ENCODE assay signal across 16 cellular contexts in genomic region chr18:79528296-79528695, GRCh38.
DNase-seq lines count a peak whose midpoint lies in the region; ATAC-seq and TF ChIP-seq lines count a peak whose summit lies in the region.
"Had no signal": no experiment of that assay in that cellular context is flagged by ENCODE, and none has a peak within 500 bp of the region (broad histone marks: within the 10 kb centered on the region; RNA-seq: fewer than 3 reads in every experiment).

No MANE protein-coding gene starts in this region.

- no peaks in the 10 kb centered on the region for H3K9me3 ChIP-seq in spleen
- H3K9me3 ChIP-seq: esophagus squamous epithelium had no signal

- H3K27ac ChIP-seq in spleen = no peak overlapping the region
- H3K27ac ChIP-seq: esophagus squamous epithelium, hepatocyte, SK-N-MC had no signal

- peaks cover 24% of the 10 kb centered on the region for H3K36me3 Mint-ChIP-seq in activated CD4-positive, alpha-beta T cell treated with anti-CD3 and anti-CD28 coated beads for 36 hours (ENCODE audit: low read depth)
- peaks cover 20% of the 10 kb centered on the region for H3K36me3 Mint-ChIP-seq in activated CD4-positive, alpha-beta T cell treated with anti-CD3 and anti-CD28 coated beads, Interleukin-2, amount 10 ng/mL, durations not matched to agents 7 days and 5 days (ENCODE audit: low read depth)
- H3K36me3 Mint-ChIP-seq in natural killer cell = no peaks in the 10 kb centered on the region

- no peak for ATAC-seq in activated CD4-positive, alpha-beta T cell treated with anti-CD3 and anti-CD28 coated beads for 36 hours
- ATAC-seq in GM21619 (IDR thresholded peaks at IDR 0.05; ENCODE audit: unreplicated experiment) = no peak
- ATAC-seq in natural killer cell = no peak
- ATAC-seq: stimulated activated naive CD8-positive, alpha-beta T cell treated with anti-CD3 and anti-CD28 coated beads, Interleukin-15, amount 100 ng/mL, for 72 hours had no signal

- peaks cover 3 to 53% (median 18%) of the 10 kb centered on the region in 6 donors for H3K36me3 ChIP-seq in spleen

- TF ChIP-seq CTCF in spleen (IDR thresholded peaks at IDR 0.05 in 8 of 11, conservative IDR thresholded peaks at IDR 0.05 in 3 of 11) = no peak
- TF ChIP-seq CTCF in natural killer cell (IDR thresholded peaks at IDR 0.05) = no peak

- peaks cover 0 to 51% (median 29%) of the 10 kb centered on the region in 6 donors for H3K4me1 ChIP-seq in spleen

- POLR2A ChIA-PET in activated CD4-positive, alpha-beta T cell treated with anti-CD3 and anti-CD28 coated beads for 36 hours (lab: Charles Lee) = interaction anchor here (0.6 kb wide), 1 partner anchor 26 kb away, joined by 3 read pairs; no protein-coding TSS in a partner anchor
- POLR2A ChIA-PET in activated CD4-positive, alpha-beta T cell treated with anti-CD3 and anti-CD28 coated beads, Interleukin-2, amount 10 ng/mL, durations not matched to agents 7 days and 5 days (lab: Charles Lee) = no interaction called here

- H3K4me3 ChIP-seq in spleen = no peak overlapping the region
- H3K4me3 ChIP-seq: esophagus squamous epithelium, hepatocyte, SK-N-MC had no signal

- TF ChIP-seq POLR2A in spleen (IDR thresholded peaks at IDR 0.05) = no peak

- no peaks in the 10 kb centered on the region for H3K27me3 ChIP-seq in spleen (replicated peaks in 1 of 7)
- H3K27me3 ChIP-seq: hepatocyte had no signal

- DNase-seq in activated CD4-positive, alpha-beta T cell treated with anti-CD3 and anti-CD28 coated beads for 36 hours = no peak
- DNase-seq in activated CD4-positive, alpha-beta T cell treated with anti-CD3 and anti-CD28 coated beads, Interleukin-2, amount 10 ng/mL, durations not matched to agents 7 days and 5 days = no peak
- DNase-seq in NCI-H526 (lab: John Stamatoyannopoulos, UW) (peak; percentile 68 to 77), left kidney (ENCODE audit: low read depth, low spot score) (peak; percentile 12), spleen (peak; percentile 70), ureter (ENCODE audit: low spot score) (no peak), natural killer cell (no peak)
- DNase-seq: esophagus squamous epithelium, NCI-H1417 treated with DMSO at 0.1 percent for 48 hours had no signal

- peaks cover 49% of the 10 kb centered on the region for H3K4me1 Mint-ChIP-seq in activated CD4-positive, alpha-beta T cell treated with anti-CD3 and anti-CD28 coated beads for 36 hours
- peaks cover 29% of the 10 kb centered on the region for H3K4me1 Mint-ChIP-seq in activated CD4-positive, alpha-beta T cell treated with anti-CD3 and anti-CD28 coated beads, Interleukin-2, amount 10 ng/mL, durations not matched to agents 7 days and 5 days
- H3K4me1 Mint-ChIP-seq in natural killer cell = peaks cover 16 to 24% of the 10 kb centered on the region in 2 donors

- no peak overlapping the region for H3K4me3 Mint-ChIP-seq in activated CD4-positive, alpha-beta T cell treated with anti-CD3 and anti-CD28 coated beads for 36 hours
- no peak overlapping the region for H3K4me3 Mint-ChIP-seq in activated CD4-positive, alpha-beta T cell treated with anti-CD3 and anti-CD28 coated beads, Interleukin-2, amount 10 ng/mL, durations not matched to agents 7 days and 5 days
- no peak overlapping the region for H3K4me3 Mint-ChIP-seq in natural killer cell
- H3K4me3 Mint-ChIP-seq: dendritic cell treated with granulocyte-macrophage colony-stimulating factor and Interleukin-4, amounts not matched to agents 40 ng/mL and 50 ng/mL, for 4 days; stimulated activated naive CD8-positive, alpha-beta T cell treated with anti-CD3 and anti-CD28 coated beads, Interleukin-15, amount 100 ng/mL, for 72 hours had no signal

- no peaks in the 10 kb centered on the region for H3K27me3 Mint-ChIP-seq in activated CD4-positive, alpha-beta T cell treated with anti-CD3 and anti-CD28 coated beads for 36 hours
- no peaks in the 10 kb centered on the region for H3K27me3 Mint-ChIP-seq in activated CD4-positive, alpha-beta T cell treated with anti-CD3 and anti-CD28 coated beads, Interleukin-2, amount 10 ng/mL, durations not matched to agents 7 days and 5 days
- H3K27me3 Mint-ChIP-seq in natural killer cell (ENCODE audit: low read depth in 2 of 2) = no peaks in the 10 kb centered on the region
- H3K27me3 Mint-ChIP-seq: T-helper 17 cell had no signal

- peak overlapping the region; percentile 70 for H3K27ac Mint-ChIP-seq in activated CD4-positive, alpha-beta T cell treated with anti-CD3 and anti-CD28 coated beads for 36 hours
- H3K27ac Mint-ChIP-seq in activated CD4-positive, alpha-beta T cell treated with anti-CD3 and anti-CD28 coated beads, Interleukin-2, amount 10 ng/mL, durations not matched to agents 7 days and 5 days = no peak overlapping the region
- H3K27ac Mint-ChIP-seq in natural killer cell = no peak overlapping the region
- H3K27ac Mint-ChIP-seq: dendritic cell treated with granulocyte-macrophage colony-stimulating factor and Interleukin-4, amounts not matched to agents 40 ng/mL and 50 ng/mL, for 4 days; nephron progenitor cell had no signal

- CTCF ChIA-PET in activated CD4-positive, alpha-beta T cell treated with anti-CD3 and anti-CD28 coated beads for 36 hours (lab: Charles Lee) = interaction anchor here (0.7 to 2.5 kb wide), 6 partner anchors 28 to 149 kb away, joined by 3 to 9 read pairs (median 3); no protein-coding TSS in a partner anchor
- CTCF ChIA-PET in activated CD4-positive, alpha-beta T cell treated with anti-CD3 and anti-CD28 coated beads, Interleukin-2, amount 10 ng/mL, durations not matched to agents 7 days and 5 days (lab: Charles Lee) = interaction anchor here (5.8 kb wide), 1 partner anchor 150 kb away, joined by 41 read pairs; no protein-coding TSS in a partner anchor

- intact Hi-C loops in activated CD4-positive, alpha-beta T cell treated with anti-CD3 and anti-CD28 coated beads for 36 hours (cut with DNase I, micrococcal nuclease) = loop anchor here (1.0 to 5.0 kb wide), 5 partner anchors 36 to 149 kb away; no protein-coding TSS in a partner anchor
- intact Hi-C loops in spleen (cut with DNase I; ENCODE audit: low total_unique reads) = loop anchor here (5.0 kb wide), 2 partner anchors 114 to 131 kb away; partner anchors contain the start of gene NFATC1
- intact Hi-C loops in natural killer cell (cut with micrococcal nuclease) = loop anchor here (1.0 to 10.0 kb wide), 3 partner anchors 117 to 149 kb away; partner anchors contain the start of gene CTDP1

- H3K9me3 Mint-ChIP-seq in activated CD4-positive, alpha-beta T cell treated with anti-CD3 and anti-CD28 coated beads for 36 hours (ENCODE audit: low read depth) = no peaks in the 10 kb centered on the region
- H3K9me3 Mint-ChIP-seq in activated CD4-positive, alpha-beta T cell treated with anti-CD3 and anti-CD28 coated beads, Interleukin-2, amount 10 ng/mL, durations not matched to agents 7 days and 5 days = no peaks in the 10 kb centered on the region
- no peaks in the 10 kb centered on the region for H3K9me3 Mint-ChIP-seq in natural killer cell
- H3K9me3 Mint-ChIP-seq: dendritic cell treated with granulocyte-macrophage colony-stimulating factor and Interleukin-4, amounts not matched to agents 40 ng/mL and 50 ng/mL, for 4 days; stimulated activated naive CD8-positive, alpha-beta T cell treated with anti-CD3 and anti-CD28 coated beads, Interleukin-15, amount 100 ng/mL, for 72 hours had no signal

- 95 to 97% (median 96%) methylated on average over 17 of the region's 17 CpGs for WGBS in spleen, 5 donors

Comparison
In these comparisons a context has a peak if more than half of its experiments do, and no peak if none do; other contexts are left out.
1. DNase-seq: peak in NCI-H526 (2 of 2), left kidney (single experiment) and spleen (single experiment); none in activated CD4-positive, alpha-beta T cell treated with anti-CD3 and anti-CD28 coated beads for 36 hours (single experiment), activated CD4-positive, alpha-beta T cell treated with anti-CD3 and anti-CD28 coated beads, Interleukin-2, amount 10 ng/mL, durations not matched to agents 7 days and 5 days (single experiment), ureter (single experiment) and natural killer cell (single experiment).